ENCODE assay signal across 13 cellular contexts in the genomic region with DNA sequence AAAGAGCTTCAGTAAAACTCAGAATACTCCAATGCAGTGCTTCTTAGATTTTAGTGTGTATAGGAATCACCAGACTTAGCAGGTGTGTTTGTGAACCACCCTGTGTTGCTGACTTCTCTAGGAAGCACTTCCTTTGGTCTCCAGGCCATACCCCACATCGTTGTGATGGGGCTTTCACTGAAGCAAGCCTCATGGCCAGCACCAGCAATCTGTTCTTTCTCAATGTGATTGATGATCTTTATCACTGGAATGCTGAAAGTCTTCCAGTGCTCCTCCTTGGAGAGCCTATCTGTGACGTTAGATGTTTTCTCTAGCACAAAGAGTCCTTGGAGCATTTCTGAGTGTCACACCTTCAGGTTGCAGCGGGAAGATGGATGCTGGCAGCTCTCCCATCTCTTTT.
DNase-seq lines count a peak whose midpoint lies in the region; ATAC-seq and TF ChIP-seq lines count a peak whose summit lies in the region.
"Had no signal": no experiment of that assay in that cellular context is flagged by ENCODE, and none has a peak within 500 bp of the region (broad histone marks: within the 10 kb centered on the region; RNA-seq: fewer than 3 reads in every experiment).

No MANE protein-coding gene starts in this region.

- TF ChIP-seq EP300 in transverse colon (IDR thresholded peaks at IDR 0.05; ENCODE audit: low read depth), result no peak

- H2BK20ac ChIP-seq in IMR-90 (ENCODE audit: low read depth, low read length), result peak overlapping the region; percentile 41; the same call in 1 of the 2 replicates

- H3K27ac ChIP-seq in IMR-90 (ENCODE audit: insufficient read depth, low read length), result no peak overlapping the region
- no peak overlapping the region for H3K27ac ChIP-seq in transverse colon
- H3K27ac ChIP-seq: BLaER1 treated with 17β-estradiol and CSF1 and Interleukin-3, amounts not matched to agents 10 nM and 100 nM had no signal

- no peak for TF ChIP-seq CTCF in IMR-90 (conservative IDR thresholded peaks at IDR 0.05; ENCODE audit: low read depth, low read length)
- TF ChIP-seq CTCF in neural crest cell (conservative IDR thresholded peaks at IDR 0.05), result no peak
- no peak for TF ChIP-seq CTCF in transverse colon (IDR thresholded peaks at IDR 0.05)

- H2AK5ac ChIP-seq in IMR-90 (ENCODE audit: low read depth, low read length), result no peak overlapping the region

- in situ Hi-C loops in IMR-90 (cut with MboI; ENCODE audit: low sequenced_read_pairs) (no loop called here), transverse colon (cut with MboI; ENCODE audit: low pct_ligation_motif_present in 1 of 4, low pct_unique_long_range_greater_than_20kb in 1 of 4, low sequenced_read_pairs in 3 of 4) (no loop called here)

- H3K9me3 ChIP-seq in IMR-90 (ENCODE audit: control insufficient read depth, insufficient read depth, low read length) (no peaks in the 10 kb centered on the region), transverse colon (no peaks in the 10 kb centered on the region)

- H3K27me3 ChIP-seq in IMR-90 (ENCODE audit: control insufficient read depth, insufficient read depth, low read length), result no peaks in the 10 kb centered on the region
- H3K27me3 ChIP-seq in transverse colon, result no peaks in the 10 kb centered on the region
- H3K27me3 ChIP-seq: BLaER1 treated with 17β-estradiol and CSF1 and Interleukin-3, amounts not matched to agents 10 nM and 100 nM had no signal

- H3K4me3 Mint-ChIP-seq in neural crest cell, result no peak overlapping the region
- H3K4me3 Mint-ChIP-seq: CD4-positive, CD25-positive, alpha-beta regulatory T cell; GM23338 had no signal

- H3K9me1 ChIP-seq in IMR-90 (ENCODE audit: insufficient read depth, low read length), result peaks cover 8% of the 10 kb centered on the region; the same call in 1 of the 2 replicates

- no peak overlapping the region for H4K5ac ChIP-seq in IMR-90 (ENCODE audit: low read depth, low read length)

- no peak overlapping the region for H3K4me3 ChIP-seq in IMR-90 (ENCODE audit: insufficient read depth, low read depth, low read length)
- no peak overlapping the region for H3K4me3 ChIP-seq in transverse colon
- H3K4me3 ChIP-seq: BLaER1 treated with 17β-estradiol and CSF1 and Interleukin-3, amounts not matched to agents 10 nM and 100 nM; GM23338 had no signal

- H2AK9ac ChIP-seq in IMR-90 (replicated peaks; ENCODE audit: low read depth, low read length, poor library complexity), result no peak overlapping the region

- H3K9me3 Mint-ChIP-seq in neural crest cell, result no peaks in the 10 kb centered on the region

- H3K4me1 ChIP-seq in IMR-90 (ENCODE audit: control insufficient read depth, insufficient read depth, low read length), result no peaks in the 10 kb centered on the region; the same call in 1 of the 2 replicates
- no peaks in the 10 kb centered on the region for H3K4me1 ChIP-seq in transverse colon

- POLR2A ChIA-PET in IMR-90 (lab: Charles Lee; ENCODE audit: unreplicated experiment), result no interaction called here

- no peak overlapping the region for H3K4ac ChIP-seq in IMR-90 (ENCODE audit: low read depth, low read length)

- H3K36me3 ChIP-seq in IMR-90 (ENCODE audit: control insufficient read depth, insufficient read depth, low read length) (peaks cover 7% of the 10 kb centered on the region), transverse colon (peaks cover 0 to 3% (median 0%) of the 10 kb centered on the region in 4 donors)

- WGBS in IMR-90 (ENCODE audit: extremely low coverage in 2 of 2, insufficient read length in 1 of 2), 2 experiments, result 90% methylated on average over 2 of the region's 3 CpGs; no CpG with 5 or more reads in 1 of the 2 experiments
- 83 to 92% methylated on average over 2 to 3 of the region's 3 CpGs for WGBS in transverse colon (ENCODE audit: low coverage in 1 of 2), 2 donors

- DNase-seq in ELF-1 (ENCODE audit: low read depth, low spot score), result peak; percentile 16
- no peak for DNase-seq in IMR-90
- peak; percentile 51 for DNase-seq in SK-N-DZ (ENCODE audit: low spot score)
- no peak for DNase-seq in neural crest cell (ENCODE audit: low read depth, low spot score)
- no peak for DNase-seq in HuH-7 (ENCODE audit: low spot score)
- no peak for DNase-seq in transverse colon
- DNase-seq: ACHN; CD4-positive, CD25-positive, alpha-beta regulatory T cell; DMS53; H7 had no signal

- H3K27ac Mint-ChIP-seq in neural crest cell (ENCODE audit: unreplicated experiment), result peak overlapping the region; percentile 44
- H3K27ac Mint-ChIP-seq: GM23338 had no signal

- TF ChIP-seq POLR2A in IMR-90 (IDR thresholded peaks at IDR 0.05; ENCODE audit: low read depth, low read length) (no peak), transverse colon (IDR thresholded peaks at IDR 0.05) (no peak)

- intact Hi-C loops in IMR-90 (cut with micrococcal nuclease), result no loop called here
- intact Hi-C loops in transverse colon (cut with DNase I; ENCODE audit: low total_unique reads), result no loop called here

- no peak overlapping the region for H3K23ac ChIP-seq in IMR-90 (ENCODE audit: low read depth, low read length)

- no peak for ATAC-seq in IMR-90 (ENCODE audit: low read depth)
- ATAC-seq in HG03457 (IDR thresholded peaks at IDR 0.05; ENCODE audit: unreplicated experiment), result no peak
- ATAC-seq: GM23338 had no signal

- no peaks in the 10 kb centered on the region for H3K27me3 Mint-ChIP-seq in neural crest cell (ENCODE audit: low read depth)
- H3K27me3 Mint-ChIP-seq: CD4-positive, CD25-positive, alpha-beta regulatory T cell had no signal

- H3K36me3 Mint-ChIP-seq in neural crest cell (ENCODE audit: low read depth), result peaks cover 15% of the 10 kb centered on the region

- H3K9ac ChIP-seq in IMR-90 (ENCODE audit: low read depth, low read length), result no peak overlapping the region
- H3K9ac ChIP-seq: BLaER1 treated with 17β-estradiol and CSF1 and Interleukin-3, amounts not matched to agents 10 nM and 100 nM had no signal

- no peak for TF ChIP-seq RAD21 in IMR-90 (IDR thresholded peaks at IDR 0.05; ENCODE audit: low read length)

- H2BK15ac ChIP-seq in IMR-90 (ENCODE audit: low read depth, low read length), result no peak overlapping the region

- no peak overlapping the region for H4K91ac ChIP-seq in IMR-90 (ENCODE audit: insufficient read depth, low read depth, low read length)

- H3K18ac ChIP-seq in IMR-90 (ENCODE audit: low read depth, low read length), result no peak overlapping the region

- H4K8ac ChIP-seq in IMR-90 (ENCODE audit: low read depth in 2 of 2, low read length in 2 of 2), result no peak overlapping the region

- peak overlapping the region; percentile 44; the same call in 1 of the 2 replicates for H3K14ac ChIP-seq in IMR-90 (replicated peaks; ENCODE audit: low read depth, low read length)

- no peaks in the 10 kb centered on the region for H3K79me1 ChIP-seq in IMR-90 (ENCODE audit: low read depth in 1 of 2, low read length in 2 of 2)

- no peak overlapping the region for H2BK5ac ChIP-seq in IMR-90 (ENCODE audit: low read depth, low read length, poor library complexity, severe bottlenecking)

- H2AFZ ChIP-seq in IMR-90 (replicated peaks; ENCODE audit: low read length, poor library complexity), result no peak overlapping the region
- H2AFZ ChIP-seq: GM23338 had no signal

- H3K4me2 ChIP-seq in IMR-90 (ENCODE audit: low read depth, low read length), result no peak overlapping the region
- H3K4me2 ChIP-seq: BLaER1 treated with 17β-estradiol and CSF1 and Interleukin-3, amounts not matched to agents 10 nM and 100 nM; GM23338 had no signal

- H2BK120ac ChIP-seq in IMR-90 (ENCODE audit: low read depth, low read length), result no peak overlapping the region

- CTCF ChIA-PET in IMR-90 (lab: Yijun Ruan, JAX), result interaction anchor here (1.4 kb wide), 1 partner anchor 15 kb away, joined by 3 read pairs; no protein-coding TSS in a partner anchor

- dilution Hi-C loops in IMR-90 (cut with HindIII; ENCODE audit: low sequenced_read_pairs, unreplicated experiment), result no loop called here

- no peaks in the 10 kb centered on the region for H4K20me1 ChIP-seq in IMR-90 (ENCODE audit: insufficient read depth, low read length)
- H4K20me1 ChIP-seq: BLaER1 treated with 17β-estradiol and CSF1 and Interleukin-3, amounts not matched to agents 10 nM and 100 nM had no signal

- no peaks in the 10 kb centered on the region for H3K4me1 Mint-ChIP-seq in neural crest cell
- H3K4me1 Mint-ChIP-seq: GM23338 had no signal

- BruUV-seq in IMR-90 (replicated peaks; lab: Mats Ljungman, UMichigan), result no TSS peak

- H3K56ac ChIP-seq in IMR-90 (ENCODE audit: extremely low read depth, insufficient read depth, low read length), result no peak overlapping the region

TF ChIP-seq in IMR-90, 13 proteins besides CTCF, POLR2A, EP300 and RAD21 (continues in another document):
- TF ChIP-seq RCOR1 (IDR thresholded peaks at IDR 0.05; ENCODE audit: insufficient replicate concordance, low read length) (no peak), MXI1 (IDR thresholded peaks at IDR 0.05; ENCODE audit: borderline replicate concordance, low read depth, low read length) (no peak), NFE2L2 (IDR thresholded peaks at IDR 0.05; ENCODE audit: low read depth, low read length) (no peak), FOS (IDR thresholded peaks at IDR 0.05; ENCODE audit: low read depth, low read length) (no peak), CHD1 (IDR thresholded peaks at IDR 0.05; ENCODE audit: low read depth, low read length) (no peak), MAFK (IDR thresholded peaks at IDR 0.05; ENCODE audit: low read depth, low read length) (no peak), SMC3 (IDR thresholded peaks at IDR 0.05; ENCODE audit: low read depth, low read length) (no peak), CEBPB (IDR thresholded peaks at IDR 0.05; ENCODE audit: low read depth, low read length) (no peak), RFX5 (IDR thresholded peaks at IDR 0.05; ENCODE audit: low read depth, low read length) (no peak), BHLHE40 (IDR thresholded peaks at IDR 0.05; ENCODE audit: low read depth, low read length) (no peak), ELK1 (IDR thresholded peaks at IDR 0.05; ENCODE audit: borderline replicate concordance, low read depth, low read length) (no peak)
- TF ChIP-seq, protein P1, sequence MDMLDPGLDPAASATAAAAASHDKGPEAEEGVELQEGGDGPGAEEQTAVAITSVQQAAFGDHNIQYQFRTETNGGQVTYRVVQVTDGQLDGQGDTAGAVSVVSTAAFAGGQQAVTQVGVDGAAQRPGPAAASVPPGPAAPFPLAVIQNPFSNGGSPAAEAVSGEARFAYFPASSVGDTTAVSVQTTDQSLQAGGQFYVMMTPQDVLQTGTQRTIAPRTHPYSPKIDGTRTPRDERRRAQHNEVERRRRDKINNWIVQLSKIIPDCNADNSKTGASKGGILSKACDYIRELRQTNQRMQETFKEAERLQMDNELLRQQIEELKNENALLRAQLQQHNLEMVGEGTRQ (IDR thresholded peaks at IDR 0.05; ENCODE audit: low read depth, low read length), result no peak

Comparison
In these comparisons a context has a peak if more than half of its experiments do, and no peak if none do; other contexts are left out.
1. DNase-seq: peak in ELF-1 (single experiment) and SK-N-DZ (single experiment); none in IMR-90 (single experiment), neural crest cell (single experiment), HuH-7 (single experiment) and transverse colon (single experiment).